ENCODE assay signal across 18 cellular contexts in the genomic region with DNA sequence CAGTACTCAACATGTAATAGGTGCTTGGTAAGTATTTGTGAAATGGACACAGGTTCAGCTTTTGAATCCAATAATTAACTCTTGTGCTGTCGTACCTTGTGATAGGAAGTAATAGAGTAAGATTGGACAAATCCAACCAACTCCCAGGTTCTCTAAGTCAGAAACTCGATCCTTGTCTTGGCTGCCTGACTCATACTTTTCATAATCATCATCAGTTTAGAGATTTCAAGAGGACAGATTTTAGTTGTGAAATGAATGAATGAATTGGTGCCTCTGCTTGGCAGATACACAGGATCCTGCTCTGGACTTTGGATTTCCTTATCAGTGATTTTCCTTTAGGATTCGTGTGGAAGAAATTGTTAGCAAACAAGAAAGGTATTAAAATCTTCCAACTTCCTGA.
DNase-seq lines count a peak whose midpoint lies in the region; ATAC-seq, FAIRE-seq and TF ChIP-seq lines count a peak whose summit lies in the region.
"Had no signal": no experiment of that assay in that cellular context is flagged by ENCODE, and none has a peak within 500 bp of the region (broad histone marks: within the 10 kb centered on the region; RNA-seq: fewer than 3 reads in every experiment).

No MANE protein-coding gene starts in this region.

- ATAC-seq in SK-N-SH treated with all-trans-retinoic acid at 6 μM for 48 hours = peak; percentile 20; the same call in 1 of the 3 replicates
- no peak for ATAC-seq in GM19328 (IDR thresholded peaks at IDR 0.05; ENCODE audit: unreplicated experiment)
- ATAC-seq: CD8-positive, alpha-beta T cell; GM23338 had no signal

- no peak for TF ChIP-seq EP300 in tibial nerve (IDR thresholded peaks at IDR 0.05)

- H3K27ac ChIP-seq in hepatocyte (peak overlapping the region; percentile 51), tibial nerve (no peak overlapping the region)
- H3K27ac ChIP-seq: BLaER1 treated with 17β-estradiol and CSF1 and Interleukin-3, amounts not matched to agents 10 nM and 100 nM; HL-60 had no signal

- H3K27me3 ChIP-seq in hepatocyte (no peaks in the 10 kb centered on the region), tibial nerve (no peaks in the 10 kb centered on the region)
- H3K27me3 ChIP-seq: BLaER1 treated with 17β-estradiol and CSF1 and Interleukin-3, amounts not matched to agents 10 nM and 100 nM had no signal

- WGBS in hepatocyte (ENCODE audit: low lambda C conversion rate, missing lambda C conversion rate) = 65% methylated on average over 3 of the region's 3 CpGs
- WGBS in tibial nerve, 2 donors = 63 to 65% methylated on average over 3 of the region's 3 CpGs

- no peaks in the 10 kb centered on the region for H3K9me2 ChIP-seq in hepatocyte (replicated peaks; ENCODE audit: insufficient read depth)

- no peak overlapping the region for H3K4me2 ChIP-seq in hepatocyte
- H3K4me2 ChIP-seq: BLaER1 treated with 17β-estradiol and CSF1 and Interleukin-3, amounts not matched to agents 10 nM and 100 nM; GM23338 had no signal

- no peaks in the 10 kb centered on the region for H3K36me3 ChIP-seq in hepatocyte (replicated peaks; ENCODE audit: insufficient read depth, low read depth)
- H3K36me3 ChIP-seq in tibial nerve = no peaks in the 10 kb centered on the region
- H3K36me3 ChIP-seq: BLaER1 treated with 17β-estradiol and CSF1 and Interleukin-3, amounts not matched to agents 10 nM and 100 nM had no signal

- DNase-seq in LHCN-M2 (ENCODE audit: low read depth) = peak; percentile 51
- peak; percentile 50 for DNase-seq in fibroblast of gingiva (ENCODE audit: low read depth)
- DNase-seq in hepatocyte (ENCODE audit: low spot score) = peak; percentile 13
- DNase-seq in GM19239 (ENCODE audit: insufficient read length, low spot score) = no peak
- DNase-seq in NCI-H146 (lab: John Stamatoyannopoulos, UW) = no peak
- no peak for DNase-seq in tibial nerve (ENCODE audit: low spot score in 2 of 2)
- DNase-seq: Calu3; CD8-positive, alpha-beta T cell; DMS79 treated with DMSO at 0.1 percent for 48 hours; GF-D8; HCEC 1CT had no signal

- no peak for TF ChIP-seq CTCF in hepatocyte (IDR thresholded peaks at IDR 0.05; ENCODE audit: poor library complexity)
- TF ChIP-seq CTCF in tibial nerve (IDR thresholded peaks at IDR 0.05) = no peak

- H4K20me1 ChIP-seq in hepatocyte (ENCODE audit: insufficient read depth, poor library complexity, severe bottlenecking) = no peaks in the 10 kb centered on the region
- H4K20me1 ChIP-seq: BLaER1 treated with 17β-estradiol and CSF1 and Interleukin-3, amounts not matched to agents 10 nM and 100 nM had no signal

- H2AFZ ChIP-seq in hepatocyte = no peak overlapping the region
- H2AFZ ChIP-seq: GM23338 had no signal

- H3K4me3 ChIP-seq in hepatocyte = no peak overlapping the region
- no peak overlapping the region for H3K4me3 ChIP-seq in tibial nerve
- H3K4me3 ChIP-seq: BLaER1 treated with 17β-estradiol and CSF1 and Interleukin-3, amounts not matched to agents 10 nM and 100 nM; GM23338 had no signal

- no peak for TF ChIP-seq POLR2A in tibial nerve (IDR thresholded peaks at IDR 0.05)

- no peaks in the 10 kb centered on the region for H3K9me3 ChIP-seq in hepatocyte (ENCODE audit: low read depth)
- no peaks in the 10 kb centered on the region for H3K9me3 ChIP-seq in tibial nerve
- H3K9me3 ChIP-seq: BLaER1 treated with 17β-estradiol and CSF1 and Interleukin-3, amounts not matched to agents 10 nM and 100 nM had no signal

- peaks cover 6% of the 10 kb centered on the region for H3K4me1 ChIP-seq in hepatocyte (ENCODE audit: insufficient read depth)
- H3K4me1 ChIP-seq in tibial nerve = no peaks in the 10 kb centered on the region
- H3K4me1 ChIP-seq: BLaER1 treated with 17β-estradiol and CSF1 and Interleukin-3, amounts not matched to agents 10 nM and 100 nM had no signal

- no peak for FAIRE-seq in GM19239 (lab: Jason Lieb, UNC)
- FAIRE-seq: H54, HTR-8/SVneo had no signal

- H3K79me2 ChIP-seq in hepatocyte = no peaks in the 10 kb centered on the region

TF ChIP-seq in SK-N-SH treated with all-trans-retinoic acid at 6 μM for 48 hours, 23 proteins besides CTCF, POLR2A, EP300 and RAD21:
- TF ChIP-seq ZC3H10 (CRISPR knock-in tag; IDR thresholded peaks at IDR 0.05) = no peak
- TF ChIP-seq GLIS3 (CRISPR knock-in tag; IDR thresholded peaks at IDR 0.05) = no peak
- TF ChIP-seq CSDC2 (CRISPR knock-in tag; IDR thresholded peaks at IDR 0.05) = no peak
- no peak for TF ChIP-seq ARNTL (CRISPR knock-in tag; IDR thresholded peaks at IDR 0.05; ENCODE audit: borderline replicate concordance, low read depth)
- no peak for TF ChIP-seq TCF4 (CRISPR knock-in tag; IDR thresholded peaks at IDR 0.05; ENCODE audit: borderline replicate concordance)
- no peak for TF ChIP-seq ZNF565 (CRISPR knock-in tag; conservative IDR thresholded peaks at IDR 0.05; ENCODE audit: low read depth)
- TF ChIP-seq ZNF8 (CRISPR knock-in tag; IDR thresholded peaks at IDR 0.05) = no peak

Comparison
In these comparisons a context has a peak if more than half of its experiments do, and no peak if none do; other contexts are left out.
1. DNase-seq: peak in LHCN-M2 (single experiment), fibroblast of gingiva (single experiment) and hepatocyte (single experiment); none in GM19239 (single experiment), NCI-H146 (single experiment) and tibial nerve (0 of 2).